Comparison of ENCODE assay signal across 7 cellular contexts in the genomic region with DNA sequence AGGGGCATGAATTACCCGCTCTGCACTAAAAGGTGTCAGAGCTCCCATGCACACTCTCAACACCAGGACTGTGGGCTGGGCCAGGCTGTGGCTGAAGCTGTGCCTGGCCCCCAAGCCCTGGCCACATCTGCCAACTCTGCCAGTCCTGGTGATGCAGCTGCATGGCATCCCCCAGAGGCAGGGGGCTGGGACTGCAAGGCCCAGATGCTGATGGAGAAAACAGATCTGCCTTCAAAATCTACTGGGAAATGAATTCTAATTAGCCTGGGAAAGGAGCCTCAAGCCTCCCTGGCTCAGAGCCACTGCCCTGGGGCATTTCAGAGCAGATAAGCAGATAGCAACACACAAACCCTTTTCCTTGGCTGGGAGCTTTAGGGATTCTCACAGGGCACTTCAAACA. TPM values are rescaled to one million over a fixed set of nuclear protein-coding genes. Genes with fewer than 3 reads are reported as not detected.
A peak's percentile ranks its signal among the peaks of the same experiment; 100 is the strongest.
DNase-seq lines count a peak whose midpoint lies in the region; ATAC-seq and TF ChIP-seq lines count a peak whose summit lies in the region.
"Had no signal": no experiment of that assay in that cellular context is flagged by ENCODE, and none has a peak within 500 bp of the region (broad histone marks: within the 10 kb centered on the region; RNA-seq: fewer than 3 reads in every experiment).

No MANE protein-coding gene starts in this region.

- CTCF ChIA-PET in WTC11 (lab: Charles Lee): interaction anchor here (0.7 to 1.9 kb wide), 7 partner anchors 15 to 58 kb away, joined by 3 to 16 read pairs (median 4); no protein-coding TSS in a partner anchor

- peaks cover 8% of the 10 kb centered on the region for H3K36me3 Mint-ChIP-seq in WTC11

- POLR2A ChIA-PET in WTC11 (lab: Charles Lee): interaction anchor here (1.1 kb wide), 1 partner anchor 26 kb away, joined by 3 read pairs; no protein-coding TSS in a partner anchor

- DNase-seq in NCI-H748 (lab: John Stamatoyannopoulos, UW; ENCODE audit: unreplicated experiment) (peak; percentile 10), NCI-H748 treated with DMSO at 0.1 percent for 48 hours (lab: John Stamatoyannopoulos, UW) (no peak), WTC11 (ENCODE audit: low spot score) (peak; percentile 39), substantia nigra (lab: John Stamatoyannopoulos, UW) (peak; percentile 10 to 89 (median 66)), SKM-1 (lab: John Stamatoyannopoulos, UW; ENCODE audit: unreplicated experiment) (no peak)
- DNase-seq: AML-193 had no signal

- H3K4me3 Mint-ChIP-seq in WTC11: no peak overlapping the region

- H3K9me3 Mint-ChIP-seq in WTC11: no peaks in the 10 kb centered on the region

- peaks cover 19% of the 10 kb centered on the region for H3K4me1 Mint-ChIP-seq in WTC11

- peak overlapping the region; percentile 78 for H3K27ac ChIP-seq in substantia nigra (ENCODE audit: low read depth, low read length, poor library complexity, severe bottlenecking)

- H3K27ac Mint-ChIP-seq in WTC11: no peak overlapping the region

- peak; percentile 27 for ATAC-seq in WTC11
- no peak for ATAC-seq in HG03097 (IDR thresholded peaks at IDR 0.05; ENCODE audit: low FRiP score, unreplicated experiment)

- H3K27me3 Mint-ChIP-seq in WTC11 (ENCODE audit: low read depth): peaks cover 13% of the 10 kb centered on the region

- TF ChIP-seq CTCF in WTC11 (IDR thresholded peaks at IDR 0.05): no peak

TF ChIP-seq in WTC11, 78 proteins besides CTCF, POLR2A, EP300 and RAD21:
- TF ChIP-seq KAT7 (CRISPR knock-in tag; IDR thresholded peaks at IDR 0.05; ENCODE audit: borderline replicate concordance): no peak
- TF ChIP-seq, protein P1, sequence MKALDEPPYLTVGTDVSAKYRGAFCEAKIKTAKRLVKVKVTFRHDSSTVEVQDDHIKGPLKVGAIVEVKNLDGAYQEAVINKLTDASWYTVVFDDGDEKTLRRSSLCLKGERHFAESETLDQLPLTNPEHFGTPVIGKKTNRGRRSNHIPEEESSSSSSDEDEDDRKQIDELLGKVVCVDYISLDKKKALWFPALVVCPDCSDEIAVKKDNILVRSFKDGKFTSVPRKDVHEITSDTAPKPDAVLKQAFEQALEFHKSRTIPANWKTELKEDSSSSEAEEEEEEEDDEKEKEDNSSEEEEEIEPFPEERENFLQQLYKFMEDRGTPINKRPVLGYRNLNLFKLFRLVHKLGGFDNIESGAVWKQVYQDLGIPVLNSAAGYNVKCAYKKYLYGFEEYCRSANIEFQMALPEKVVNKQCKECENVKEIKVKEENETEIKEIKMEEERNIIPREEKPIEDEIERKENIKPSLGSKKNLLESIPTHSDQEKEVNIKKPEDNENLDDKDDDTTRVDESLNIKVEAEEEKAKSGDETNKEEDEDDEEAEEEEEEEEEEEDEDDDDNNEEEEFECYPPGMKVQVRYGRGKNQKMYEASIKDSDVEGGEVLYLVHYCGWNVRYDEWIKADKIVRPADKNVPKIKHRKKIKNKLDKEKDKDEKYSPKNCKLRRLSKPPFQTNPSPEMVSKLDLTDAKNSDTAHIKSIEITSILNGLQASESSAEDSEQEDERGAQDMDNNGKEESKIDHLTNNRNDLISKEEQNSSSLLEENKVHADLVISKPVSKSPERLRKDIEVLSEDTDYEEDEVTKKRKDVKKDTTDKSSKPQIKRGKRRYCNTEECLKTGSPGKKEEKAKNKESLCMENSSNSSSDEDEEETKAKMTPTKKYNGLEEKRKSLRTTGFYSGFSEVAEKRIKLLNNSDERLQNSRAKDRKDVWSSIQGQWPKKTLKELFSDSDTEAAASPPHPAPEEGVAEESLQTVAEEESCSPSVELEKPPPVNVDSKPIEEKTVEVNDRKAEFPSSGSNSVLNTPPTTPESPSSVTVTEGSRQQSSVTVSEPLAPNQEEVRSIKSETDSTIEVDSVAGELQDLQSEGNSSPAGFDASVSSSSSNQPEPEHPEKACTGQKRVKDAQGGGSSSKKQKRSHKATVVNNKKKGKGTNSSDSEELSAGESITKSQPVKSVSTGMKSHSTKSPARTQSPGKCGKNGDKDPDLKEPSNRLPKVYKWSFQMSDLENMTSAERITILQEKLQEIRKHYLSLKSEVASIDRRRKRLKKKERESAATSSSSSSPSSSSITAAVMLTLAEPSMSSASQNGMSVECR (CRISPR knock-in tag; IDR thresholded peaks at IDR 0.05; ENCODE audit: borderline replicate concordance): no peak
- TF ChIP-seq FOXJ3 (CRISPR knock-in tag; IDR thresholded peaks at IDR 0.05; ENCODE audit: borderline replicate concordance): no peak
- no peak for TF ChIP-seq JUN (CRISPR knock-in tag; IDR thresholded peaks at IDR 0.05)
- TF ChIP-seq, protein P2, sequence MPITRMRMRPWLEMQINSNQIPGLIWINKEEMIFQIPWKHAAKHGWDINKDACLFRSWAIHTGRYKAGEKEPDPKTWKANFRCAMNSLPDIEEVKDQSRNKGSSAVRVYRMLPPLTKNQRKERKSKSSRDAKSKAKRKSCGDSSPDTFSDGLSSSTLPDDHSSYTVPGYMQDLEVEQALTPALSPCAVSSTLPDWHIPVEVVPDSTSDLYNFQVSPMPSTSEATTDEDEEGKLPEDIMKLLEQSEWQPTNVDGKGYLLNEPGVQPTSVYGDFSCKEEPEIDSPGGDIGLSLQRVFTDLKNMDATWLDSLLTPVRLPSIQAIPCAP (CRISPR knock-in tag; IDR thresholded peaks at IDR 0.05): no peak
- no peak for TF ChIP-seq ELF4 (CRISPR knock-in tag; IDR thresholded peaks at IDR 0.05; ENCODE audit: low read depth)
- TF ChIP-seq, protein P3, sequence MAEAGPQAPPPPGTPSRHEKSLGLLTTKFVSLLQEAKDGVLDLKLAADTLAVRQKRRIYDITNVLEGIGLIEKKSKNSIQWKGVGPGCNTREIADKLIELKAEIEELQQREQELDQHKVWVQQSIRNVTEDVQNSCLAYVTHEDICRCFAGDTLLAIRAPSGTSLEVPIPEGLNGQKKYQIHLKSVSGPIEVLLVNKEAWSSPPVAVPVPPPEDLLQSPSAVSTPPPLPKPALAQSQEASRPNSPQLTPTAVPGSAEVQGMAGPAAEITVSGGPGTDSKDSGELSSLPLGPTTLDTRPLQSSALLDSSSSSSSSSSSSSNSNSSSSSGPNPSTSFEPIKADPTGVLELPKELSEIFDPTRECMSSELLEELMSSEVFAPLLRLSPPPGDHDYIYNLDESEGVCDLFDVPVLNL (CRISPR knock-in tag; IDR thresholded peaks at IDR 0.05; ENCODE audit: borderline replicate concordance, low read depth): no peak
- no peak for TF ChIP-seq SOX15 (CRISPR knock-in tag; IDR thresholded peaks at IDR 0.05)
- no peak for TF ChIP-seq CREB1 (CRISPR knock-in tag; IDR thresholded peaks at IDR 0.05)
- no peak for TF ChIP-seq NFYB (CRISPR knock-in tag; conservative IDR thresholded peaks at IDR 0.05; ENCODE audit: low read depth)
- no peak for TF ChIP-seq NR3C1 (CRISPR knock-in tag; conservative IDR thresholded peaks at IDR 0.05; ENCODE audit: low read depth)

RNA-seq across cellular contexts. Expression of a gene that starts 3.4 kb away (rescaled TPM):
- 20.2 to 23.2 TPM (median 23.1 TPM) in 3 replicates for total RNA-seq in WTC11 (2021)

RNA-seq across cellular contexts. Expression of a gene that starts 27.4 kb away (rescaled TPM):
- 45.6 to 53.4 TPM (median 52.0 TPM) in 3 replicates for total RNA-seq in WTC11 (2021)

RNA-seq across cellular contexts. Expression of a gene that starts 44.0 kb away (rescaled TPM):
- 0.71 to 0.89 TPM in 2 of 3 replicates, not detected in the other for total RNA-seq in WTC11 (2021)

RNA-seq across cellular contexts. Expression of a gene that starts 58.6 kb away (rescaled TPM):
- 79.2 to 102 TPM (median 98.0 TPM) in 3 replicates for total RNA-seq in WTC11 (2021)

Comparison
In these comparisons a context has a peak if more than half of its experiments do, and no peak if none do; other contexts are left out.
1. DNase-seq: peak in NCI-H748 (single experiment), WTC11 (single experiment) and substantia nigra (49 of 49); none in NCI-H748 treated with DMSO at 0.1 percent for 48 hours (single experiment) and SKM-1 (single experiment).